In genomic region chr1:70436617-70437236, GRCh38 we compare ENCODE assay signal across 11 cellular contexts. TPM values are rescaled to one million over a fixed set of nuclear protein-coding genes. Genes with fewer than 3 reads are reported as not detected.
DNase-seq lines count a peak whose midpoint lies in the region; ATAC-seq, FAIRE-seq and TF ChIP-seq lines count a peak whose summit lies in the region.
"Had no signal": no experiment of that assay in that cellular context is flagged by ENCODE, and none has a peak within 500 bp of the region (broad histone marks: within the 10 kb centered on the region; RNA-seq: fewer than 3 reads in every experiment).

No MANE protein-coding gene starts in this region.

- H3K4me3 ChIP-seq in AG04449 (ENCODE audit: low read depth, low read length): no peak overlapping the region
- no peak overlapping the region for H3K4me3 ChIP-seq in HCT116 (replicated peaks in 1 of 2; ENCODE audit: low read depth in 1 of 2, low read length in 2 of 2)
- no peak overlapping the region for H3K4me3 ChIP-seq in GM12878
- no peak overlapping the region for H3K4me3 ChIP-seq in left lung
- H3K4me3 ChIP-seq in lower leg skin (ENCODE audit: low read depth, poor library complexity, severe bottlenecking): no peak overlapping the region

- no peaks in the 10 kb centered on the region for H3K27me3 ChIP-seq in HCT116 (ENCODE audit: insufficient read depth, low read length)
- H3K27me3 ChIP-seq in GM12878 (replicated peaks in 1 of 2; ENCODE audit: control insufficient read depth in 2 of 2, insufficient read depth in 2 of 2, low read length in 1 of 2): no peaks in the 10 kb centered on the region
- no peaks in the 10 kb centered on the region for H3K27me3 ChIP-seq in left lung
- H3K27me3 ChIP-seq: neutrophil had no signal

- no peak for TF ChIP-seq EP300 in GM12878 (IDR thresholded peaks at IDR 0.05; ENCODE audit: borderline replicate concordance in 1 of 2, control insufficient read depth in 1 of 2, low read depth in 2 of 2, low read length in 2 of 2)

- in situ Hi-C loops in GM12878 (cut with MboI): no loop called here

- H3K9me3 ChIP-seq in HCT116 (ENCODE audit: control insufficient read depth in 1 of 2, insufficient read depth in 1 of 2, low read depth in 1 of 2, low read length in 2 of 2) (no peaks in the 10 kb centered on the region), GM12878 (replicated peaks; ENCODE audit: control insufficient read depth, insufficient read depth, low read length) (no peaks in the 10 kb centered on the region), left lung (no peaks in the 10 kb centered on the region)
- H3K9me3 ChIP-seq: neutrophil had no signal

- no peak overlapping the region for H3K4me3 Mint-ChIP-seq in activated CD4-positive, alpha-beta T cell treated with anti-CD3 and anti-CD28 coated beads for 36 hours

- peaks cover 36% of the 10 kb centered on the region for H3K36me3 Mint-ChIP-seq in activated CD4-positive, alpha-beta T cell treated with anti-CD3 and anti-CD28 coated beads for 36 hours (ENCODE audit: low read depth)

- RAD21 ChIA-PET in HCT116 (lab: Charles Lee; ENCODE audit: low non-redundant PET in 1 of 2, low total read pairs in 2 of 2, uncharacterized antibody in 2 of 2, unreplicated experiment in 2 of 2) (no interaction called here), GM12878 (lab: Charles Lee; ENCODE audit: unreplicated experiment) (interaction anchor here (0.5 kb wide), 1 partner anchor 216 kb away, joined by 3 read pairs; no protein-coding TSS in a partner anchor)

- SMC1A ChIA-PET in GM12878 (lab: Charles Lee; ENCODE audit: uncharacterized antibody, unreplicated experiment): interaction anchor here (0.6 to 1.7 kb wide), 3 partner anchors 9 to 34 kb away, joined by 3 to 4 read pairs (median 3); no protein-coding TSS in a partner anchor

- no peak overlapping the region for H3K27ac ChIP-seq in HCT116 (ENCODE audit: low read depth, low read length)
- H3K27ac ChIP-seq in GM12878 (ENCODE audit: control insufficient read depth, insufficient read depth): no peak overlapping the region
- no peak overlapping the region for H3K27ac ChIP-seq in left lung
- H3K27ac ChIP-seq: neutrophil had no signal

- POLR2A ChIA-PET in AG04449 (lab: Yijun Ruan, JAX): no interaction called here
- POLR2A ChIA-PET in HCT116 (lab: Charles Lee): no interaction called here
- POLR2A ChIA-PET in GM12878 (lab: Charles Lee): interaction anchor here (0.6 kb wide), 1 partner anchor 85 kb away, joined by 3 read pairs; no protein-coding TSS in a partner anchor
- POLR2A ChIA-PET in activated CD4-positive, alpha-beta T cell treated with anti-CD3 and anti-CD28 coated beads for 36 hours (lab: Charles Lee): interaction anchor here (0.6 kb wide), 1 partner anchor 23 kb away, joined by 4 read pairs; no protein-coding TSS in a partner anchor

- H3K36me3 ChIP-seq in HCT116 (ENCODE audit: control insufficient read depth in 1 of 2, insufficient read depth in 2 of 2, low read length in 2 of 2) (0 out of 4 replicates have a peak, but pooled peaks cover 0 to 3% of the 10 kb centered on the region in 2 experiments), GM12878 (ENCODE audit: control insufficient read depth in 2 of 2, insufficient read depth in 2 of 2, low read length in 1 of 2) (peaks cover 2 to 6% of the 10 kb centered on the region in 2 experiments; a peak in 3 of 4 replicates), left lung (peaks cover 0 to 17% of the 10 kb centered on the region in 2 donors)
- H3K36me3 ChIP-seq: neutrophil had no signal

- intact Hi-C loops in HCT116 (cut with micrococcal nuclease) (no loop called here), GM12878 (cut with micrococcal nuclease; ENCODE audit: unreplicated experiment) (no loop called here), left lung (cut with DNase I) (loop anchor here in 1 of 2 donors (5.0 kb wide), 1 partner anchor 71 kb away; no protein-coding TSS in a partner anchor), lower leg skin (cut with DNase I; ENCODE audit: low total_unique reads) (no loop called here)
- intact Hi-C loops in activated CD4-positive, alpha-beta T cell treated with anti-CD3 and anti-CD28 coated beads for 36 hours (cut with DNase I, micrococcal nuclease): loop anchor here in 1 of 2 experiments (5.0 kb wide), 1 partner anchor 71 kb away; no protein-coding TSS in a partner anchor

- H4K20me1 ChIP-seq in HCT116 (ENCODE audit: insufficient read depth) (no peaks in the 10 kb centered on the region), GM12878 (ENCODE audit: control insufficient read depth, insufficient read depth) (no peaks in the 10 kb centered on the region)

- H2AFZ ChIP-seq in HCT116 (ENCODE audit: low read depth, low read length, poor library complexity, severe bottlenecking) (no peak overlapping the region), GM12878 (ENCODE audit: control insufficient read depth, low read depth, low read length) (no peak overlapping the region)

- H3K9me2 ChIP-seq in HCT116 (ENCODE audit: insufficient read depth): no peaks in the 10 kb centered on the region

- FAIRE-seq in GM12878 (lab: Jason Lieb, UNC): no peak

- H3K4me1 ChIP-seq in HCT116 (ENCODE audit: control insufficient read depth in 1 of 2, insufficient read depth in 2 of 2, low read length in 2 of 2): peaks cover 0 to 6% of the 10 kb centered on the region in 2 experiments; a peak in 1 of 4 replicates
- H3K4me1 ChIP-seq in GM12878 (ENCODE audit: control insufficient read depth, insufficient read depth, low read length): no peaks in the 10 kb centered on the region
- no peaks in the 10 kb centered on the region for H3K4me1 ChIP-seq in left lung

- H3K4me1 Mint-ChIP-seq in activated CD4-positive, alpha-beta T cell treated with anti-CD3 and anti-CD28 coated beads for 36 hours: peaks cover 11% of the 10 kb centered on the region

- H3K27ac Mint-ChIP-seq in activated CD4-positive, alpha-beta T cell treated with anti-CD3 and anti-CD28 coated beads for 36 hours: no peak overlapping the region

- H3K27me3 Mint-ChIP-seq in activated CD4-positive, alpha-beta T cell treated with anti-CD3 and anti-CD28 coated beads for 36 hours: no peaks in the 10 kb centered on the region

- CTCF ChIA-PET in AG04449 (lab: Yijun Ruan, JAX): interaction anchor here (1.0 to 1.2 kb wide), 2 partner anchors 72 to 614 kb away, joined by 3 to 5 read pairs; no protein-coding TSS in a partner anchor
- CTCF ChIA-PET in HCT116 (lab: Charles Lee): no interaction called here
- CTCF ChIA-PET in GM12878 (lab: Yijun Ruan, JAX): no interaction called here
- CTCF ChIA-PET in activated CD4-positive, alpha-beta T cell treated with anti-CD3 and anti-CD28 coated beads for 36 hours (lab: Charles Lee): no interaction called here

- H3K9me3 Mint-ChIP-seq in activated CD4-positive, alpha-beta T cell treated with anti-CD3 and anti-CD28 coated beads for 36 hours (ENCODE audit: low read depth): no peaks in the 10 kb centered on the region

- no peak for DNase-seq in AG04449 (ENCODE audit: low read depth, low spot score)
- DNase-seq in HCT116 (ENCODE audit: low read depth, low spot score): no peak
- no peak for DNase-seq in GM12878 (ENCODE audit: low read depth, low spot score)
- no peak for DNase-seq in left lung
- no peak for DNase-seq in activated CD4-positive, alpha-beta T cell treated with anti-CD3 and anti-CD28 coated beads for 36 hours
- no peak for DNase-seq in lower leg skin (ENCODE audit: low spot score in 2 of 2)
- DNase-seq: activated CD4-positive, alpha-beta T cell treated with anti-CD3 and anti-CD28 coated beads, Interleukin-2, amount 50 U/mL, for 4 hours; RPMI8226 had no signal

- H3K4me2 ChIP-seq in HCT116 (ENCODE audit: low read length): no peak overlapping the region
- H3K4me2 ChIP-seq in GM12878 (ENCODE audit: control insufficient read depth, insufficient read depth): no peak overlapping the region

- ATAC-seq in HCT116: no peak
- no peak for ATAC-seq in GM12878
- ATAC-seq in left lung: peak; percentile 36
- ATAC-seq in activated CD4-positive, alpha-beta T cell treated with anti-CD3 and anti-CD28 coated beads for 36 hours: no peak
- no peak for ATAC-seq in HG02840 (IDR thresholded peaks at IDR 0.05; ENCODE audit: low FRiP score, unreplicated experiment)
- ATAC-seq in GM18498 (IDR thresholded peaks at IDR 0.05; ENCODE audit: unreplicated experiment): no peak

- 84% methylated on average over 5 of the region's 5 CpGs for WGBS in GM12878 (ENCODE audit: insufficient coverage, insufficient replicate concordance, low lambda C conversion rate, missing lambda C conversion rate)
- WGBS in lower leg skin, 2 donors: 57 to 61% methylated on average over 5 of the region's 5 CpGs

- H3K9ac ChIP-seq in HCT116 (ENCODE audit: low read length) (no peak overlapping the region), GM12878 (ENCODE audit: control insufficient read depth, insufficient read depth, low read length) (no peak overlapping the region)

- H3K79me2 ChIP-seq in HCT116 (ENCODE audit: insufficient read depth, low read length) (no peaks in the 10 kb centered on the region), GM12878 (ENCODE audit: control insufficient read depth, insufficient read depth, low read length) (no peaks in the 10 kb centered on the region)

- BruUV-seq in HCT116 (replicated peaks; lab: Mats Ljungman, UMichigan): no TSS peak
- no TSS peak for BruUV-seq in GM12878 (replicated peaks; lab: Mats Ljungman, UMichigan)

- TF ChIP-seq CTCF in AG04449 (IDR thresholded peaks at IDR 0.05; ENCODE audit: insufficient read depth, low read length, missing control alignments) (peak; percentile 21), HCT116 (IDR thresholded peaks at IDR 0.05 in 2 of 3, conservative IDR thresholded peaks at IDR 0.05 in 1 of 3; ENCODE audit: borderline replicate concordance in 1 of 3, insufficient read depth in 1 of 3, low read depth in 2 of 3, low read length in 2 of 3) (peak in 1 of 3 experiments; percentile 19; a peak in 2 of 6 replicates), GM12878 (IDR thresholded peaks at IDR 0.05 in 2 of 3, conservative IDR thresholded peaks at IDR 0.05 in 1 of 3; ENCODE audit: control insufficient read depth in 2 of 3, extremely low read depth in 1 of 3, insufficient read depth in 1 of 3, low read depth in 3 of 3, low read length in 3 of 3) (peak in 1 of 3 experiments; percentile 9; a peak in 1 of 6 replicates), left lung (IDR thresholded peaks at IDR 0.05) (no peak), lower leg skin (IDR thresholded peaks at IDR 0.05) (no peak)

- peak; percentile 23; the same call in 1 of the 2 replicates for TF ChIP-seq RAD21 in HCT116 (IDR thresholded peaks at IDR 0.05; ENCODE audit: low read depth)
- peak; percentile 41; the same call in 1 of the 2 replicates for TF ChIP-seq RAD21 in GM12878 (IDR thresholded peaks at IDR 0.05; ENCODE audit: insufficient read depth, low read depth, low read length)

- TF ChIP-seq POLR2A in HCT116 (IDR thresholded peaks at IDR 0.05; ENCODE audit: borderline replicate concordance, extremely low read depth, insufficient read depth, insufficient read length) (no peak), GM12878 (IDR thresholded peaks at IDR 0.05; ENCODE audit: low read depth, low read length) (no peak), lower leg skin (IDR thresholded peaks at IDR 0.05) (no peak)

RNA-seq across cellular contexts. Expression of gene CTH, which starts 25.7 kb away (rescaled TPM):
- total RNA-seq in HCT116 (2021; ENCODE audit: unreplicated experiment) (14.7 TPM), GM12878 (2014; rRNA removed) (6.3 and 6.6 TPM in 2 replicates), GM12878 (2014; rRNA removed; fragmentation: Illumina TruSeq; extraction: Trizol) (8.0 and 9.5 TPM in 2 replicates), GM12878 (2021) (7.2 and 8.8 TPM in 2 replicates), left lung (1 to 10 TPM; 6.5 to 8.1 TPM), lower leg skin (1 to 10 TPM in 3 of 4 donors, under 1 TPM in 1; 0.88 to 2.8 (median 2.2) TPM)
- 7.4 and 9.9 TPM in 2 replicates for polyA plus RNA-seq in HCT116 (2012)
- 3.9 and 4.5 TPM in 2 replicates for total RNA-seq in GM12878 (2013; cell fraction: nucleolus; rRNA removed)
- polyA plus RNA-seq in GM12878 (2011; ENCODE audit: low read depth): 11.0 TPM
- polyA plus RNA-seq in GM12878 (2011; rRNA removed) (17.5 and 26.1 TPM in 2 replicates), GM12878 (2014; fragmentation: Illumina TruSeq; extraction: Trizol) (11.0 and 12.9 TPM in 2 replicates), GM12878 (2014; fragmentation: Nextera tagmentation; extraction: Ambion mirVana) (10 to 100 TPM in 1 of 2 experiments, 1 to 10 TPM in 1; 9.8 to 12.5 TPM), GM12878 (2014; rRNA removed) (8.0 TPM in 2 replicates), GM12878 (2016; fragmentation: Nextera tagmentation; extraction: Ambion mirVana) (10 to 100 TPM; 12.5 to 13.5 TPM)
- 13.6 and 19.0 TPM in 2 replicates for polyA plus RNA-seq in GM12878 (2011; cell fraction: cytosol; rRNA removed)
- 12.8 and 13.2 TPM in 2 replicates for polyA plus RNA-seq in GM12878 (2011; cell fraction: nucleus; rRNA removed)
- polyA plus RNA-seq in GM12878 (2012): 11.1 and 17.2 TPM in 2 replicates
- 13.6 and 20.5 TPM in 2 replicates for polyA minus RNA-seq in GM12878 (2011; rRNA and poly(A)+ RNA removed)
- polyA minus RNA-seq in GM12878 (2011; cell fraction: cytosol; rRNA and poly(A)+ RNA removed): 6.4 and 7.4 TPM in 2 replicates
- polyA minus RNA-seq in GM12878 (2011; cell fraction: nucleus; rRNA and poly(A)+ RNA removed): 11.0 and 16.7 TPM in 2 replicates
- 10 to 100 TPM; 25.3 to 29.8 TPM for total RNA-seq in activated CD4-positive, alpha-beta T cell treated with anti-CD3 and anti-CD28 coated beads for 36 hours

Comparison
In these comparisons a context has a peak if more than half of its experiments do, and no peak if none do; other contexts are left out.
1. POLR2A ChIA-PET loops: an anchor here in GM12878 (0.6 kb wide) and activated CD4-positive, alpha-beta T cell treated with anti-CD3 and anti-CD28 coated beads for 36 hours (0.6 kb wide); none called in AG04449 and HCT116.